In the genomic region with DNA sequence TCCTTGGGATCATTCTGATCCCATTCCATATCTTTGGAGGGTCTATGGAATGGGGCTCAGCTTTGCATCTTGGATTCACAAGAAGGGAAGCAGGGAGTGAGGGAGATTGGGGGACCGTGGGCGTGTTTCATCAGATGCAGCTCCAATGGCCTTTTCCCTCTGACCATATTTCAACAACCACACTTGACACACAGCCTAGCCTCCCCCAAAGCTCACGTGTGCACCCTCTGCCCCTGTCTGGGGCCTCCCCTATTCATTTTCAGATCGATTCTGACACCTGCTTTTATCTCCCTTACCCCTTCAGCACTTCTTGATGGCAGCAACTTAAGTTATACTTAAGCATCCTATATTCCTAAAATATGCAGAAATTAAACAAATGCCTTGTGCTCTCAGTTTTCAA, we compare ENCODE assay signal across 10 cellular contexts.
A peak's percentile ranks its signal among the peaks of the same experiment; 100 is the strongest.
DNase-seq lines count a peak whose midpoint lies in the region; ATAC-seq, FAIRE-seq and TF ChIP-seq lines count a peak whose summit lies in the region.
"Had no signal": no experiment of that assay in that cellular context is flagged by ENCODE, and none has a peak within 500 bp of the region (broad histone marks: within the 10 kb centered on the region; RNA-seq: fewer than 3 reads in every experiment).

No MANE protein-coding gene starts in this region.

- H3K27ac ChIP-seq in CD4-positive, CD25-positive, alpha-beta regulatory T cell (ENCODE audit: insufficient read depth, low read length, poor library complexity, severe bottlenecking) = no peak overlapping the region
- H3K27ac ChIP-seq in substantia nigra (ENCODE audit: low read depth, low read length, poor library complexity, severe bottlenecking) = no peak overlapping the region
- H3K27ac ChIP-seq: epithelial cell of prostate, RWPE1 had no signal

- H3K4me3 Mint-ChIP-seq in CD4-positive, CD25-positive, alpha-beta regulatory T cell = peak overlapping the region in 3 of 4 donors; percentile 18 to 41 (median 40)
- H3K4me3 Mint-ChIP-seq in CD14-positive monocyte = no peak overlapping the region

- H3K27ac Mint-ChIP-seq in CD4-positive, CD25-positive, alpha-beta regulatory T cell = peak overlapping the region in 1 of 3 donors; percentile 1
- H3K27ac Mint-ChIP-seq in CD14-positive monocyte = peak overlapping the region in 1 of 7 donors; percentile 67

- no peaks in the 10 kb centered on the region for H3K27me3 Mint-ChIP-seq in CD4-positive, CD25-positive, alpha-beta regulatory T cell
- peaks cover 0 to 2% (median 0%) of the 10 kb centered on the region in 3 donors for H3K27me3 Mint-ChIP-seq in CD14-positive monocyte (ENCODE audit: low read depth in 3 of 3)

- no peak overlapping the region for H3K4me3 ChIP-seq in CD4-positive, CD25-positive, alpha-beta regulatory T cell (ENCODE audit: low read depth, low read length)

- no peaks in the 10 kb centered on the region for H3K9me3 Mint-ChIP-seq in CD4-positive, CD25-positive, alpha-beta regulatory T cell
- no peaks in the 10 kb centered on the region for H3K9me3 Mint-ChIP-seq in CD14-positive monocyte

- no peak for TF ChIP-seq CTCF in CD14-positive monocyte (IDR thresholded peaks at IDR 0.05)

- no peaks in the 10 kb centered on the region for H3K36me3 ChIP-seq in CD4-positive, CD25-positive, alpha-beta regulatory T cell (ENCODE audit: control insufficient read depth, insufficient read depth, low read length)

- DNase-seq in CD4-positive, CD25-positive, alpha-beta regulatory T cell = no peak
- DNase-seq in NAMALWA (ENCODE audit: low spot score) (peak; percentile 15), H54 (ENCODE audit: insufficient read length, low spot score) (no peak), NCI-H1092 treated with DMSO at 0.1 percent for 48 hours (lab: John Stamatoyannopoulos, UW) (no peak), substantia nigra (lab: John Stamatoyannopoulos, UW) (no peak), CD14-positive monocyte (ENCODE audit: low spot score) (no peak)

- no peaks in the 10 kb centered on the region for H3K9me3 ChIP-seq in CD4-positive, CD25-positive, alpha-beta regulatory T cell (ENCODE audit: control insufficient read depth in 2 of 2, low read length in 2 of 2)

- no peak for ATAC-seq in CD4-positive, CD25-positive, alpha-beta regulatory T cell (ENCODE audit: low read depth in 2 of 2)
- ATAC-seq in GM19043 (IDR thresholded peaks at IDR 0.05; ENCODE audit: low read depth, unreplicated experiment) (peak; percentile 36), HG02678 (IDR thresholded peaks at IDR 0.05; ENCODE audit: unreplicated experiment) (peak; percentile 51)

- intact Hi-C loops in CD14-positive monocyte (cut with micrococcal nuclease) = no loop called here

- H3K27me3 ChIP-seq in CD4-positive, CD25-positive, alpha-beta regulatory T cell (ENCODE audit: control insufficient read depth, insufficient read depth, low read length) = no peaks in the 10 kb centered on the region

- no peak for TF ChIP-seq POLR2A in H54 (IDR thresholded peaks at IDR 0.05; ENCODE audit: low read depth, low read length)

- H3K4me1 ChIP-seq in CD4-positive, CD25-positive, alpha-beta regulatory T cell (ENCODE audit: control insufficient read depth, insufficient read depth, low read length, poor library complexity, severe bottlenecking) = peaks cover 56% of the 10 kb centered on the region

- H3K4me1 Mint-ChIP-seq in CD4-positive, CD25-positive, alpha-beta regulatory T cell = peaks cover 59 to 90% (median 76%) of the 10 kb centered on the region in 4 donors
- peaks cover 49% of the 10 kb centered on the region for H3K4me1 Mint-ChIP-seq in CD14-positive monocyte

- peaks cover 15% of the 10 kb centered on the region for H3K36me3 Mint-ChIP-seq in CD4-positive, CD25-positive, alpha-beta regulatory T cell
- H3K36me3 Mint-ChIP-seq in CD14-positive monocyte = peaks cover 6 to 14% of the 10 kb centered on the region in 2 donors

- no peak for FAIRE-seq in H54 (lab: Jason Lieb, UNC)

Comparison
In these comparisons a context has a peak if more than half of its experiments do, and no peak if none do; other contexts are left out.
1. ATAC-seq: peak in GM19043 (single experiment) and HG02678 (single experiment); none in CD4-positive, CD25-positive, alpha-beta regulatory T cell (0 of 2).
2. H3K4me3 Mint-ChIP-seq: peak in CD4-positive, CD25-positive, alpha-beta regulatory T cell (3 of 4); none in CD14-positive monocyte (0 of 2).